8 cellular contexts compared by ENCODE assay signal in the genomic region with DNA sequence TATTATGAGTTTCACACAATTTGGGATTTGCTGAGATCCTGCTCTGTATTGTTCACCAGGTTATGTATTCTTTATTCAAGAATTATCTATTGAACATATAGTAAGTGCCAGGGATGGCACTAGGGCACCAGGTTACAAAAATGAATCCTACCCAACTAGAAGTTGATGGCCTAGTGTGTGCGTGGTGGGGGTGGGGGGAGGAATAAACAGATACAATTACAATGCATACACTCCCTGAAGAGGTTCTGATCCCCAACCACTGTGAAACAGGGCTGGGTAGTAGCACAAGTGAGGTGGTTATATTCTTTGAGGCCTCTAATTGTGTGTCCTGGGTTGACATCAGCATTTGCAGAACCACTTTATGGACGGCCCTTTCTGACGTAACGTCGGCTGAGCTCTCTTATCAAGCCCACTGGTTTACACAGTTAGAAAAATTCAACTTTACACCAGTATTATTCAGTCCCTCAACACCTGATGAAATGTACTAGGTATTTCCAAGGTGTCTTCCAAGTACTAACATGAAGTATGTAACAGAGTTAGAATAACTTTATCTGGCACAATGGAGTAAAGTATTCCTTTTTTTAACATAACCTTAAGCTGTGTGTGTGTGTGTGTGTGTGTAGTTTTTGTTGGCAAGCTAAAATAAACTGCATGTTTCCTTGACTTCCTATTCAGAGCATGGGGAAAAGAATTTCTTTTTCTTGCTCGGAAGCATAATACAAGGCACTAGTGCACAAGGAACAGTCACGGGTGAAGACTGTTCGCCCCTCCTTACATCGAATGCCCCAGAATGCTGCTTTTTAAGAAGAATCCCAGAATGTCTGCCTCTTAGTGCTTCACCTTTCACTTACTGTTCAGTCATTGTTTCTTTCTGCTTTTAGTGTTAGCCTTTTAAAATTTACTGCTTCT. TPM values are rescaled to one million over a fixed set of nuclear protein-coding genes. Genes with fewer than 3 reads are reported as not detected.
DNase-seq lines count a peak whose midpoint lies in the region; TF ChIP-seq lines count a peak whose summit lies in the region.

No MANE protein-coding gene starts in this region.

- H3K27ac ChIP-seq in right atrium auricular region = peak overlapping the region; percentile 65 to 76
- peak overlapping the region; percentile 97 for H3K27ac ChIP-seq in subcutaneous abdominal adipose tissue (ENCODE audit: low read depth, low read length)
- H3K27ac ChIP-seq in H9 (ENCODE audit: insufficient read length, low read depth, low read length) = no peak overlapping the region

- no peak overlapping the region for H3K4me2 ChIP-seq in H9 (ENCODE audit: insufficient read depth, insufficient read length, low read length)

- no peak overlapping the region for H3K27ac Mint-ChIP-seq in T-helper 1 cell treated with Interleukin-12 subunit alpha and Interleukin-12 subunit beta and Interleukin-4 antibody, amounts not matched to agents 30 μg/mL and 1 μg/mL, for 36 hours
- H3K27ac Mint-ChIP-seq in activated naive CD8-positive, alpha-beta T cell treated with anti-CD3 and anti-CD28 coated beads for 36 hours = peak overlapping the region; percentile 93
- H3K27ac Mint-ChIP-seq in H9 = peak overlapping the region in 1 of 3 experiments; percentile 71; a peak in 2 of 7 replicates

- H3K27me3 ChIP-seq in right atrium auricular region (no peaks in the 10 kb centered on the region), subcutaneous abdominal adipose tissue (ENCODE audit: control insufficient read depth in 5 of 5, insufficient read depth in 4 of 5, low read length in 5 of 5) (no peaks in the 10 kb centered on the region), H9 (ENCODE audit: insufficient read depth, low read length) (no peaks in the 10 kb centered on the region)

- H3K18ac ChIP-seq in H9 (ENCODE audit: insufficient read length, low read depth, low read length) = no peak overlapping the region

- no peak overlapping the region for H4K91ac ChIP-seq in H9 (ENCODE audit: insufficient read length, low read depth, low read length)

- H2AK5ac ChIP-seq in H9 (ENCODE audit: insufficient read length, low read length) = no peak overlapping the region

- DNase-seq in T-helper 1 cell (no peak), right atrium auricular region (ENCODE audit: low spot score) (peak; percentile 60), KBM-7 (no peak), NCI-H524 (lab: John Stamatoyannopoulos, UW) (no peak), H9 (no peak)
- DNase-seq in activated naive CD8-positive, alpha-beta T cell treated with anti-CD3 and anti-CD28 coated beads for 36 hours = no peak

- no peaks in the 10 kb centered on the region for H3K9me3 ChIP-seq in right atrium auricular region
- no peaks in the 10 kb centered on the region for H3K9me3 ChIP-seq in subcutaneous abdominal adipose tissue (ENCODE audit: control insufficient read depth in 5 of 5, low read length in 5 of 5)
- no peaks in the 10 kb centered on the region for H3K9me3 ChIP-seq in H9 (ENCODE audit: control insufficient read depth, low read depth, low read length)

- H3K23me2 ChIP-seq in H9 (ENCODE audit: insufficient read length, low read depth, low read length, poor library complexity, severe bottlenecking) = no peaks in the 10 kb centered on the region

- TF ChIP-seq CTCF in right atrium auricular region (IDR thresholded peaks at IDR 0.05) (no peak), H9 (conservative IDR thresholded peaks at IDR 0.05) (no peak)

- no peak overlapping the region for H2BK12ac ChIP-seq in H9 (ENCODE audit: insufficient read length, low read depth, low read length)

- H3K9ac ChIP-seq in subcutaneous abdominal adipose tissue (ENCODE audit: low read length in 5 of 5) (peak overlapping the region; percentile 37 to 79 (median 60)), H9 (ENCODE audit: extremely low read depth, insufficient read length, low read length) (no peak overlapping the region)

- H3K36me3 Mint-ChIP-seq in T-helper 1 cell treated with Interleukin-12 subunit alpha and Interleukin-12 subunit beta and Interleukin-4 antibody, amounts not matched to agents 30 μg/mL and 1 μg/mL, for 36 hours (ENCODE audit: low read depth) = peaks cover 5% of the 10 kb centered on the region
- peaks cover 16% of the 10 kb centered on the region for H3K36me3 Mint-ChIP-seq in activated naive CD8-positive, alpha-beta T cell treated with anti-CD3 and anti-CD28 coated beads for 36 hours
- H3K36me3 Mint-ChIP-seq in H9 (ENCODE audit: insufficient read depth in 1 of 3, low read depth in 3 of 3) = peaks cover 1 to 7% (median 4%) of the 10 kb centered on the region in 3 experiments; a peak in 2 of 7 replicates

- no peak overlapping the region for H2BK5ac ChIP-seq in H9 (ENCODE audit: insufficient read length, low read length)

- H2BK15ac ChIP-seq in H9 (ENCODE audit: low read depth, low read length) = no peak overlapping the region

- no CpG with 5 or more reads among the region's 9 CpGs for WGBS in H9 (ENCODE audit: extremely low coverage, insufficient read length, low lambda C conversion rate)

- H3K4me1 ChIP-seq in right atrium auricular region = peaks cover 0 to 64% of the 10 kb centered on the region in 2 donors
- peaks cover 28 to 54% (median 52%) of the 10 kb centered on the region in 5 donors for H3K4me1 ChIP-seq in subcutaneous abdominal adipose tissue (ENCODE audit: control insufficient read depth in 5 of 5, insufficient read depth in 5 of 5, low read length in 5 of 5)
- no peaks in the 10 kb centered on the region for H3K4me1 ChIP-seq in H9 (ENCODE audit: insufficient read depth, low read length)

- peak overlapping the region; percentile 20 for H3K4me3 Mint-ChIP-seq in T-helper 1 cell treated with Interleukin-12 subunit alpha and Interleukin-12 subunit beta and Interleukin-4 antibody, amounts not matched to agents 30 μg/mL and 1 μg/mL, for 36 hours
- peak overlapping the region; percentile 29 for H3K4me3 Mint-ChIP-seq in activated naive CD8-positive, alpha-beta T cell treated with anti-CD3 and anti-CD28 coated beads for 36 hours
- no peak overlapping the region; a peak in 1 of 5 replicates for H3K4me3 Mint-ChIP-seq in H9

- no peak overlapping the region for H3K23ac ChIP-seq in H9 (ENCODE audit: insufficient read length, low read depth, low read length)

- H3K79me2 ChIP-seq in H9 (ENCODE audit: insufficient read depth, low read length) = peaks cover 2% of the 10 kb centered on the region

- no peaks in the 10 kb centered on the region for H4K20me1 ChIP-seq in H9 (ENCODE audit: control insufficient read depth, insufficient read depth, insufficient read length)

- H3T11ph ChIP-seq in H9 (ENCODE audit: low read length) = no peak overlapping the region

- H3K9me3 Mint-ChIP-seq in T-helper 1 cell treated with Interleukin-12 subunit alpha and Interleukin-12 subunit beta and Interleukin-4 antibody, amounts not matched to agents 30 μg/mL and 1 μg/mL, for 36 hours = no peaks in the 10 kb centered on the region
- no peaks in the 10 kb centered on the region for H3K9me3 Mint-ChIP-seq in activated naive CD8-positive, alpha-beta T cell treated with anti-CD3 and anti-CD28 coated beads for 36 hours
- H3K9me3 Mint-ChIP-seq in H9 = no peaks in the 10 kb centered on the region

- no peaks in the 10 kb centered on the region for H3K79me1 ChIP-seq in H9 (ENCODE audit: insufficient read depth, low read depth, low read length, poor library complexity, severe bottlenecking)

- no peak overlapping the region for H4K5ac ChIP-seq in H9 (ENCODE audit: insufficient read length, low read depth, low read length)

- H3K4me3 ChIP-seq in right atrium auricular region = no peak overlapping the region
- peak overlapping the region in 1 of 5 donors; percentile 1 for H3K4me3 ChIP-seq in subcutaneous abdominal adipose tissue (ENCODE audit: low read depth in 1 of 5, low read length in 5 of 5)

- peaks cover 72% of the 10 kb centered on the region for H3K4me1 Mint-ChIP-seq in T-helper 1 cell treated with Interleukin-12 subunit alpha and Interleukin-12 subunit beta and Interleukin-4 antibody, amounts not matched to agents 30 μg/mL and 1 μg/mL, for 36 hours (ENCODE audit: low read depth)
- H3K4me1 Mint-ChIP-seq in activated naive CD8-positive, alpha-beta T cell treated with anti-CD3 and anti-CD28 coated beads for 36 hours = peaks cover 71% of the 10 kb centered on the region
- H3K4me1 Mint-ChIP-seq in H9 = peaks cover 12 to 24% of the 10 kb centered on the region in 2 experiments

- in situ Hi-C loops in KBM-7 (cut with MboI; ENCODE audit: low pct_unique_long_range_greater_than_20kb, low sequenced_read_pairs) = no loop called here

- no peak overlapping the region for H2AFZ ChIP-seq in H9 (ENCODE audit: low read length)

- H4K8ac ChIP-seq in H9 (replicated peaks; ENCODE audit: insufficient read length, low read depth, low read length) = no peak overlapping the region

- H3K36me3 ChIP-seq in right atrium auricular region = no peaks in the 10 kb centered on the region
- H3K36me3 ChIP-seq in subcutaneous abdominal adipose tissue (ENCODE audit: control insufficient read depth in 5 of 5, insufficient read depth in 5 of 5, low read length in 5 of 5) = peaks cover 0 to 6% (median 0%) of the 10 kb centered on the region in 5 donors

- H2BK120ac ChIP-seq in H9 (ENCODE audit: low read depth, low read length, poor library complexity, severe bottlenecking) = no peak overlapping the region

- no peaks in the 10 kb centered on the region for H3K27me3 Mint-ChIP-seq in T-helper 1 cell treated with Interleukin-12 subunit alpha and Interleukin-12 subunit beta and Interleukin-4 antibody, amounts not matched to agents 30 μg/mL and 1 μg/mL, for 36 hours (ENCODE audit: low read depth)
- no peaks in the 10 kb centered on the region for H3K27me3 Mint-ChIP-seq in activated naive CD8-positive, alpha-beta T cell treated with anti-CD3 and anti-CD28 coated beads for 36 hours
- H3K27me3 Mint-ChIP-seq in H9 (ENCODE audit: low read depth) = peaks cover 3% of the 10 kb centered on the region

- H3K14ac ChIP-seq in H9 (ENCODE audit: insufficient read depth, low read length) = no peak overlapping the region

- no peak overlapping the region for H3K4ac ChIP-seq in H9 (ENCODE audit: low read depth, low read length)

- H3K56ac ChIP-seq in H9 (ENCODE audit: insufficient read length, low read depth, low read length) = no peak overlapping the region

- no peak overlapping the region for H2BK20ac ChIP-seq in H9 (ENCODE audit: low read depth, low read length, poor library complexity, severe bottlenecking)

RNA-seq across cellular contexts. Expression of gene GLRX5, which starts 8.1 kb away (rescaled TPM):
- 10 to 100 TPM; 57.9 to 60.7 TPM for total RNA-seq in activated naive CD8-positive, alpha-beta T cell treated with anti-CD3 and anti-CD28 coated beads for 36 hours
- total RNA-seq in right atrium auricular region = 10 to 100 TPM; 54.0 to 58.9 TPM
- 62.2 and 64.0 TPM in 2 replicates for total RNA-seq in H9 (2021)

RNA-seq across cellular contexts. Expression of gene SYNE3, which starts 10.3 kb away (rescaled TPM):
- 10 to 100 TPM; 38.0 to 38.8 TPM for total RNA-seq in activated naive CD8-positive, alpha-beta T cell treated with anti-CD3 and anti-CD28 coated beads for 36 hours
- total RNA-seq in right atrium auricular region (10 to 100 TPM in 1 of 2 donors, 1 to 10 TPM in 1; 8.2 to 13.2 TPM), H9 (2021) (0.11 and 0.13 TPM in 2 replicates)

Comparison
In these comparisons a context has a peak if more than half of its experiments do, and no peak if none do; other contexts are left out.
1. H3K4me3 Mint-ChIP-seq: peak in T-helper 1 cell treated with Interleukin-12 subunit alpha and Interleukin-12 subunit beta and Interleukin-4 antibody, amounts not matched to agents 30 μg/mL and 1 μg/mL, for 36 hours (single experiment) and activated naive CD8-positive, alpha-beta T cell treated with anti-CD3 and anti-CD28 coated beads for 36 hours (single experiment); none in H9 (0 of 2).